ENCODE assay signal across 1 cellular context in the genomic region with DNA sequence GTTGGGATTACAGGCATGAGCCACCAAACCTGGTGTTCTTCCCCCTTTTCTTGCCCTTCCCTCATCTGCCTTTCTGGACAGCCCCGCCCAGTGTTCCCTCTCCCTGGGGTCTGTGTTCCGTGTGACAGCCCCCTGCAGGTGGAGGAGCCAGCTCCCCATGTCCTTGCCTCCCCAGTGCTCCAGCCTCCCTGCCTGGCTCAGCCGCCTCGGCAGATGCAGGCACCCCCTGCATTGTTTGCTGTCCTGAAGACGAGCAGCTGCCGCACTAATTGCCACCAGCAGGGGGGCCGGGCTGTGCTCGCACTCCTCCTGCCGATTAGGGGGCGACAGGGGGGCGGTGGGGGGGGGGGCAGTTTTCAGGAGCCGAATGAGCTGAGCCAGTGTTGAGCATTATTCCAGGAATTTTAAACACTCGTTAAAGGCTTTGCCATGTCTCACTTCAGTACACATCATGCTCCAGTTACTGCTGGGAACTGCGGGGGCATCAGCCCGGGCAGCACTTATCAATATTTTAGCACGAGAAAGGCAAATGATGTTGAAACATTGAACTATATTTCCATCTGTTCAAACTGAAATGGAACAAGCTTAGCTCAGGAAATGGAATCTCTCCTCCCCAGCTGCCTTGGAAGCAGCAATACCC.
TF ChIP-seq lines count a peak whose summit lies in the region.

No MANE protein-coding gene starts in this region.

TF ChIP-seq in GM12878, 131 proteins besides CTCF, POLR2A, EP300 and RAD21:
- TF ChIP-seq PRDM15 (CRISPR knock-in tag; IDR thresholded peaks at IDR 0.05) (no peak), PAX5 (IDR thresholded peaks at IDR 0.05; ENCODE audit: borderline replicate concordance, low read depth, low read length) (no peak), ZNF207 (IDR thresholded peaks at IDR 0.05; ENCODE audit: borderline replicate concordance) (no peak), ETV6 (conservative IDR thresholded peaks at IDR 0.05 in 1 of 2, IDR thresholded peaks at IDR 0.05 in 1 of 2; ENCODE audit: borderline replicate concordance in 1 of 2, low read depth in 1 of 2) (no peak), RUNX3 (IDR thresholded peaks at IDR 0.05; ENCODE audit: low read length) (no peak), BMI1 (IDR thresholded peaks at IDR 0.05; ENCODE audit: borderline replicate concordance) (no peak), ZBED1 (IDR thresholded peaks at IDR 0.05; ENCODE audit: borderline replicate concordance) (no peak), TAF1 (IDR thresholded peaks at IDR 0.05; ENCODE audit: borderline replicate concordance, low read depth, low read length) (no peak)
- TF ChIP-seq, protein P1, sequence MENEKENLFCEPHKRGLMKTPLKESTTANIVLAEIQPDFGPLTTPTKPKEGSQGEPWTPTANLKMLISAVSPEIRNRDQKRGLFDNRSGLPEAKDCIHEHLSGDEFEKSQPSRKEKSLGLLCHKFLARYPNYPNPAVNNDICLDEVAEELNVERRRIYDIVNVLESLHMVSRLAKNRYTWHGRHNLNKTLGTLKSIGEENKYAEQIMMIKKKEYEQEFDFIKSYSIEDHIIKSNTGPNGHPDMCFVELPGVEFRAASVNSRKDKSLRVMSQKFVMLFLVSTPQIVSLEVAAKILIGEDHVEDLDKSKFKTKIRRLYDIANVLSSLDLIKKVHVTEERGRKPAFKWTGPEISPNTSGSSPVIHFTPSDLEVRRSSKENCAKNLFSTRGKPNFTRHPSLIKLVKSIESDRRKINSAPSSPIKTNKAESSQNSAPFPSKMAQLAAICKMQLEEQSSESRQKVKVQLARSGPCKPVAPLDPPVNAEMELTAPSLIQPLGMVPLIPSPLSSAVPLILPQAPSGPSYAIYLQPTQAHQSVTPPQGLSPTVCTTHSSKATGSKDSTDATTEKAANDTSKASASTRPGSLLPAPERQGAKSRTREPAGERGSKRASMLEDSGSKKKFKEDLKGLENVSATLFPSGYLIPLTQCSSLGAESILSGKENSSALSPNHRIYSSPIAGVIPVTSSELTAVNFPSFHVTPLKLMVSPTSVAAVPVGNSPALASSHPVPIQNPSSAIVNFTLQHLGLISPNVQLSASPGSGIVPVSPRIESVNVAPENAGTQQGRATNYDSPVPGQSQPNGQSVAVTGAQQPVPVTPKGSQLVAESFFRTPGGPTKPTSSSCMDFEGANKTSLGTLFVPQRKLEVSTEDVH (IDR thresholded peaks at IDR 0.05; ENCODE audit: low read depth, partially characterized antibody): no peak
